In the genomic region with DNA sequence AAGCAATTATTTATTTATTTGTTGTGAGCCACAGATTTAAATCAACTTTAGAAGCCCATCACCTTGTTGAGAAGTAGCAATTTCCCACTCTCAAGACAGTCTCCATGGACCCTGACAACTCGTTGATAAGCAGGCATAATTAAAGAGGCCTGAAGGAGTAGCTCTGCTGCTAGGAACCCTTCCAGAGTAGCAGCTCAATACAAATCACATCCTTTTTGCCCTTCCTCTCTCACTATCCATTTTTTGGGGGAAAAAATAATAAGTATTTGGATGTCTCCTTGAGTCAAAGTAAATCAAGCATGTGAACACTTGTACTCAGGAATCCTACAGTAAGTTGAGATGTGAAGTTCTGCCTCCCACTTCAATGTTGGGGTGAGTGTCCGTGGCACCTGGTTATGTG, we compare ENCODE assay signal across 23 cellular contexts.
"Had no signal": no experiment of that assay in that cellular context is flagged by ENCODE, and none has a peak within 500 bp of the region (broad histone marks: within the 10 kb centered on the region; RNA-seq: fewer than 3 reads in every experiment).

No MANE protein-coding gene starts in this region.

- H3K27ac ChIP-seq: ovary, prostate gland, sigmoid colon, thoracic aorta had no signal

- ATAC-seq: activated CD8-positive, alpha-beta memory T cell treated with anti-CD3 and anti-CD28 coated beads, Interleukin-2, amount 10 ng/mL, durations not matched to agents 7 days and 5 days; activated CD8-positive, alpha-beta T cell treated with anti-CD3 and anti-CD28 coated beads, Interleukin-2, amount 10 ng/mL, durations not matched to agents 7 days and 5 days; activated naive CD8-positive, alpha-beta T cell treated with anti-CD3 and anti-CD28 coated beads, Interleukin-2, amount 50 U/mL, for 24 hours; esophagus mucosa; left cardiac atrium; left ventricle myocardium superior had no signal

- DNase-seq: activated CD4-positive, alpha-beta T cell treated with anti-CD3 and anti-CD28 coated beads for 36 hours; activated CD4-positive, CD25-positive, alpha-beta regulatory T cell; activated CD8-positive, alpha-beta memory T cell treated with anti-CD3 and anti-CD28 coated beads, Interleukin-2, amount 10 ng/mL, durations not matched to agents 7 days and 5 days; activated CD8-positive, alpha-beta T cell treated with anti-CD3 and anti-CD28 coated beads, Interleukin-2, amount 10 ng/mL, durations not matched to agents 7 days and 5 days; activated naive CD8-positive, alpha-beta T cell treated with anti-CD3 and anti-CD28 coated beads, Interleukin-2, amount 50 U/mL, for 24 hours; activated T-cell treated with anti-CD3 and anti-CD28 coated beads, Interleukin-2, amount 50 U/mL, for 48 hours; amygdala; caudate nucleus; endodermal cell; foreskin fibroblast; head of caudate nucleus; hippocampal formation; left cardiac atrium; left ventricle myocardium superior; nephron progenitor cell; ovary; sigmoid colon; small intestine; stimulated activated CD4-positive, alpha-beta T cell treated with anti-CD3 and anti-CD28 coated beads, Interleukin-4, amount 100 ng/mL, for 24 hours; trophoblast cell had no signal

- H3K36me3 ChIP-seq: ovary, prostate gland, sigmoid colon, thoracic aorta had no signal

- H3K4me3 ChIP-seq: ovary, prostate gland, sigmoid colon, thoracic aorta had no signal

- H3K4me1 ChIP-seq: prostate gland, sigmoid colon had no signal

- H3K27me3 ChIP-seq: ovary, sigmoid colon had no signal
